8 cellular contexts compared by ENCODE assay signal in the genomic region with DNA sequence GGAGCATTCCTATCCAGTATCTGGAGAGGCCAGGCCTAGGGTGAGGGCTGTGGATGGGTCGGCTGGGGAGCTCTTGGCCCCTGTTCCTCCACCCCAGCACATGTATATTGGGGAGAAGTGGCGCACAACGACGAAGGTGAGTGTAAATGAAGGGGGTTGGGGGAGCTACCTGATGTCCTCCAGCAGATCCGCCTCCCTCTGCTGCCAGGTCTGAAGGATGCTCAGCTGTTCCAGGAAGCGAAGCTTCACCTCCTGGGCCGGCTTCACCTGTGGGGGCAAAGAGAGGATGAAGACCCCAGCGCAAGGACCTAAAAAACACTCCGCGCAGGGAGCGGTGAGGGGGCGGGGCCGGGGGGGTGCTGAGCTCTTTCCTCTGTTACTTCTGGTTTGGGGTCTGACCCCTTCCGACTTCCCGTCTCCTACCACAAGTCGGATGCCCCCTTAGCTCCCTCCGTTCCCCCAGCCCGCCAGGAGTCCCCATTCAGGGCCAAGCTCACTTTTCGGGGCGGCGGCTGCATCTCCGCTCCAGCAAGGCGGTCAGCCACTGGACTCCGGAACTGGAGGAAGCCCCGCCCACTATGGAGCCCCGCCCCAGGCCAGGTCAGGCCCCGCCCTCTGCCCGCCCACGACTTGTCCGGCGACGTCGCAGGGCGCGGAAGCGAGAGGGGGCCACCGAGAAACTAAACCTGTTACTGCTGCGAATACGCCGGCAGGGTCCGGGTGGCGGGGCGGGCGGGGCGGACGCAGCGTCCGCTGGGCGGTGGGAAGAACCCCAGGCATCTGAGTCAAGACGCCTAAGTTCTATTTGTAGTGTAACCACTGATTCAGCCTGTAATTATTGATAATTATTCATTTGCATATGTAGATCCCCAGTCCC. TPM values are rescaled to one million over a fixed set of nuclear protein-coding genes. Genes with fewer than 3 reads are reported as not detected.
DNase-seq lines count a peak whose midpoint lies in the region; ATAC-seq and TF ChIP-seq lines count a peak whose summit lies in the region.

FCHSD1 (minus strand) TSS at position 568 of the 877 bp plus-strand sequence; CDS start at position 518, 50 bp downstream.

- peak; percentile 12 for TF ChIP-seq CTCF in RWPE2 (IDR thresholded peaks at IDR 0.05; ENCODE audit: poor library complexity, severe bottlenecking)

- no peaks in the 10 kb centered on the region for H3K9me3 Mint-ChIP-seq in CD8-positive, alpha-beta memory T cell

- no peaks in the 10 kb centered on the region for H3K9me3 ChIP-seq in CD8-positive, alpha-beta memory T cell (ENCODE audit: low read length)
- H3K9me3 ChIP-seq in RWPE2 (ENCODE audit: severe bottlenecking): no peaks in the 10 kb centered on the region

- H3K27ac Mint-ChIP-seq in CD8-positive, alpha-beta memory T cell: peak within 1 kb of the TSS; percentile 85 to 99 (median 96)

- H3K4me1 Mint-ChIP-seq in CD8-positive, alpha-beta memory T cell: peaks cover 40 to 59% (median 49%) of the 10 kb centered on the region in 3 donors

- CTCF ChIA-PET in CD8-positive, alpha-beta memory T cell (lab: Charles Lee): interaction anchor here (0.7 to 4.0 kb wide), 13 partner anchors 8 to 310 kb away, joined by 3 to 22 read pairs (median 5); partner anchors contain the start of genes HDAC3, PCDH1 and RELL2

- ATAC-seq in GM19438 (IDR thresholded peaks at IDR 0.05; ENCODE audit: low read depth, unreplicated experiment) (peak; percentile 94), HG03558 (IDR thresholded peaks at IDR 0.05; ENCODE audit: extremely low read depth, unreplicated experiment) (peak; percentile 85), RWPE2 (ENCODE audit: low read depth) (peak; percentile 86)

- peak within 1 kb of the TSS; percentile 73 for H3K27ac ChIP-seq in CD8-positive, alpha-beta memory T cell (ENCODE audit: low read depth, low read length)
- no peak within 1 kb of the TSS for H3K27ac ChIP-seq in RWPE2 (ENCODE audit: poor library complexity, severe bottlenecking)
- peak within 1 kb of the TSS; percentile 59 for H3K27ac ChIP-seq in substantia nigra (ENCODE audit: low read depth, low read length, poor library complexity, severe bottlenecking)

- DNase-seq in CD8-positive, alpha-beta memory T cell: peak; percentile 81 to 90 (median 82)
- DNase-seq in RWPE2 (ENCODE audit: low spot score) (no peak), germinal center (ENCODE audit: low spot score) (peak; percentile 97), occipital lobe (lab: John Stamatoyannopoulos, UW) (peak; percentile 74), substantia nigra (lab: John Stamatoyannopoulos, UW) (peak; percentile 37 to 93 (median 78))
- DNase-seq in activated naive CD4-positive, alpha-beta T cell (lab: John Stamatoyannopoulos, UW): peak; percentile 33 to 71 (median 60)

- no peaks in the 10 kb centered on the region for H3K27me3 ChIP-seq in CD8-positive, alpha-beta memory T cell (ENCODE audit: insufficient read depth, low read length, poor library complexity, severe bottlenecking)
- no peaks in the 10 kb centered on the region for H3K27me3 ChIP-seq in RWPE2 (ENCODE audit: insufficient read depth, poor library complexity, severe bottlenecking)

- peak within 1 kb of the TSS; percentile 78 for H3K4me3 ChIP-seq in CD8-positive, alpha-beta memory T cell (ENCODE audit: low read length)
- peak within 1 kb of the TSS; percentile 72 for H3K4me3 ChIP-seq in RWPE2 (ENCODE audit: severe bottlenecking)

- peak within 1 kb of the TSS; percentile 82 to 99 (median 95) for H3K4me3 Mint-ChIP-seq in CD8-positive, alpha-beta memory T cell

- peaks cover 26% of the 10 kb centered on the region for H3K4me1 ChIP-seq in CD8-positive, alpha-beta memory T cell (ENCODE audit: insufficient read depth, low read length)
- no peaks in the 10 kb centered on the region for H3K4me1 ChIP-seq in RWPE2 (ENCODE audit: insufficient read depth, poor library complexity, severe bottlenecking)

- POLR2A ChIA-PET in CD8-positive, alpha-beta memory T cell (lab: Charles Lee): interaction anchor here (0.7 to 5.1 kb wide), 13 partner anchors 9 to 318 kb away, joined by 3 to 46 read pairs (median 4); partner anchors contain the start of genes DELE1, DIAPH1, HDAC3 and RELL2

- H3K36me3 Mint-ChIP-seq in CD8-positive, alpha-beta memory T cell: peaks cover 2 to 40% (median 2%) of the 10 kb centered on the region in 3 donors

- H3K36me3 ChIP-seq in CD8-positive, alpha-beta memory T cell (ENCODE audit: insufficient read depth, low read length): no peaks in the 10 kb centered on the region
- H3K36me3 ChIP-seq in RWPE2 (ENCODE audit: low read depth): peaks cover 4% of the 10 kb centered on the region

- peaks cover 0 to 4% of the 10 kb centered on the region in 2 donors for H3K27me3 Mint-ChIP-seq in CD8-positive, alpha-beta memory T cell

RNA-seq across cellular contexts. Expression of gene FCHSD1, which starts in this region (rescaled TPM):
- 10 to 100 TPM; 31.1 to 33.7 TPM for total RNA-seq in CD8-positive, alpha-beta memory T cell
- 14.6 TPM for polyA plus RNA-seq in CD8-positive, alpha-beta memory T cell
- 3.0 TPM for total RNA-seq in occipital lobe
